In genomic region chr9:81814794-81815464, GRCh38 we compare ENCODE assay signal across 8 cellular contexts.
DNase-seq lines count a peak whose midpoint lies in the region; ATAC-seq and TF ChIP-seq lines count a peak whose summit lies in the region.

No MANE protein-coding gene starts in this region.

- H3K4me3 Mint-ChIP-seq in activated CD4-positive, alpha-beta T cell treated with anti-CD3 and anti-CD28 coated beads, Interleukin-2, amount 10 ng/mL, durations not matched to agents 24 days and 14 days = peak overlapping the region; percentile 11

- intact Hi-C loops in activated CD4-positive, alpha-beta T cell treated with anti-CD3 and anti-CD28 coated beads, Interleukin-2, amount 10 ng/mL, durations not matched to agents 24 days and 14 days (cut with micrococcal nuclease) = no loop called here
- intact Hi-C loops in ascending aorta (cut with DNase I) (loop anchor here (5.0 kb wide), 1 partner anchor 58 kb away; no protein-coding TSS in a partner anchor), stomach (cut with DNase I; ENCODE audit: low total_unique reads) (no loop called here)

- no peak for TF ChIP-seq POLR2A in stomach (IDR thresholded peaks at IDR 0.05)

- H3K36me3 ChIP-seq in ascending aorta = no peaks in the 10 kb centered on the region
- H3K36me3 ChIP-seq in stomach = no peaks in the 10 kb centered on the region

- no peaks in the 10 kb centered on the region for H3K27me3 ChIP-seq in ascending aorta
- H3K27me3 ChIP-seq in stomach = no peaks in the 10 kb centered on the region

- H3K9me3 Mint-ChIP-seq in activated CD4-positive, alpha-beta T cell treated with anti-CD3 and anti-CD28 coated beads, Interleukin-2, amount 10 ng/mL, durations not matched to agents 24 days and 14 days = no peaks in the 10 kb centered on the region

- H3K27ac ChIP-seq in ascending aorta = peak overlapping the region; percentile 47 to 52
- peak overlapping the region; percentile 13 to 67 (median 43) for H3K27ac ChIP-seq in stomach

- no peaks in the 10 kb centered on the region for H3K36me3 Mint-ChIP-seq in activated CD4-positive, alpha-beta T cell treated with anti-CD3 and anti-CD28 coated beads, Interleukin-2, amount 10 ng/mL, durations not matched to agents 24 days and 14 days (ENCODE audit: low read depth)

- no peak overlapping the region for H3K4me3 ChIP-seq in ascending aorta
- H3K4me3 ChIP-seq in stomach = no peak overlapping the region

- peak; percentile 85 for ATAC-seq in HG03457 (IDR thresholded peaks at IDR 0.05; ENCODE audit: unreplicated experiment)

- no peak for TF ChIP-seq CTCF in ascending aorta (IDR thresholded peaks at IDR 0.05)
- no peak for TF ChIP-seq CTCF in stomach (IDR thresholded peaks at IDR 0.05)
- no peak for TF ChIP-seq CTCF in GM10266 (IDR thresholded peaks at IDR 0.05; ENCODE audit: control insufficient read depth, insufficient read depth, low read depth, missing control alignments)

- no peak overlapping the region for H3K27ac Mint-ChIP-seq in activated CD4-positive, alpha-beta T cell treated with anti-CD3 and anti-CD28 coated beads, Interleukin-2, amount 10 ng/mL, durations not matched to agents 24 days and 14 days

- WGBS in stomach, 5 donors = 4 to 19% (median 17%) methylated on average over 3 of the region's 3 CpGs

- peaks cover 12% of the 10 kb centered on the region for H3K4me1 Mint-ChIP-seq in activated CD4-positive, alpha-beta T cell treated with anti-CD3 and anti-CD28 coated beads, Interleukin-2, amount 10 ng/mL, durations not matched to agents 24 days and 14 days

- no peaks in the 10 kb centered on the region for H3K27me3 Mint-ChIP-seq in activated CD4-positive, alpha-beta T cell treated with anti-CD3 and anti-CD28 coated beads, Interleukin-2, amount 10 ng/mL, durations not matched to agents 24 days and 14 days

- DNase-seq in activated CD4-positive, alpha-beta T cell treated with anti-CD3 and anti-CD28 coated beads, Interleukin-2, amount 10 ng/mL, durations not matched to agents 24 days and 14 days = no peak
- DNase-seq in activated CD4-positive, alpha-beta T cell treated with anti-CD3 and anti-CD28 coated beads, Interleukin-2, amount 50 U/mL, for 4 hours = no peak
- DNase-seq in ascending aorta (ENCODE audit: low spot score in 2 of 2) = no peak
- DNase-seq in stomach = no peak
- DNase-seq in activated CD4-positive, CD25-positive, alpha-beta regulatory T cell (lab: John Stamatoyannopoulos, UW) = no peak
- DNase-seq in nucleus accumbens (lab: John Stamatoyannopoulos, UW) = no peak
- DNase-seq in GM10266 (ENCODE audit: extremely low spot score) = no peak

- TF ChIP-seq EP300 in stomach (IDR thresholded peaks at IDR 0.05) = no peak

- no peaks in the 10 kb centered on the region for H3K9me3 ChIP-seq in ascending aorta
- no peaks in the 10 kb centered on the region for H3K9me3 ChIP-seq in stomach

- peaks cover 0 to 25% of the 10 kb centered on the region in 2 donors for H3K4me1 ChIP-seq in ascending aorta
- H3K4me1 ChIP-seq in stomach = peaks cover 17 to 33% (median 27%) of the 10 kb centered on the region in 4 donors
